10 cellular contexts compared by ENCODE assay signal in the genomic region with DNA sequence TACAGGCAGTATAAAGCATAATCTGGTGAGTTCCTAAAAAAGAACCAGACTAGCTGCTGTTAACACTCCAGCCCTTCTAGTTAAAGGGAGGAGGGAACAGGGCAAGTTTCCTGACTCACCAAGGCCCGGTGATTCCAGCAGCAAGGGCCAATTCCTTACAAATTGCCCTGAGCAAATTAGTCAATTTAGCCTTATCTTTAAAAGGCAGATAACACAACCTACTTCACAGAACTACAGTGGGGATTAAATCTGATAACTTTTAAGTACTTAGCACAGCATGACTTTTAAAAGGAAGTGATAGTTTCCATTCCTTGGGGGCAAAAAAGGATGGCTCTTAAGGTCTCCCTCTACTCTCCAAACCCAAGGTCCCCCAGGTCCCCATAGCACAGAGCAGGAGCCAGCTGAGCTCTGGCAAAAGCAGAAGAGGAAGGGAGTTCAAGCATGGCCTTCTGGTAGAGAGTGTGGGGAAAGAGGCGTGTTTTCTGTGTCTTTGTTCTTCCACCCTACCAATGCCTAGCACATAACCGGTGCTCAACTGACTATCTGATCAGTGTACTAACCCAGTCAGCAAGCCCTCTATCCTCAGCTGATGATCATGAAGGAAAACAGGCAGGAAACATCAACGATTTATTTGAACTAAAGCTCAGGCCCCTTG. TPM values are rescaled to one million over a fixed set of nuclear protein-coding genes. Genes with fewer than 3 reads are reported as not detected.
DNase-seq lines count a peak whose midpoint lies in the region; ATAC-seq and TF ChIP-seq lines count a peak whose summit lies in the region.
"Had no signal": no experiment of that assay in that cellular context is flagged by ENCODE, and none has a peak within 500 bp of the region (broad histone marks: within the 10 kb centered on the region; RNA-seq: fewer than 3 reads in every experiment).

No MANE protein-coding gene starts in this region.

- DNase-seq in SIG-M5 treated with dmso at 0.1 percent for 504 hours (lab: John Stamatoyannopoulos, UW; ENCODE audit: unreplicated experiment), result peak; percentile 78
- DNase-seq in SIG-M5 (lab: John Stamatoyannopoulos, UW), result no peak
- no peak for DNase-seq in activated T-helper 2 cell treated with anti-CD3 and anti-CD28 coated beads, Interferon-gamma antibody, Interleukin-2, Interleukin-4, amounts not matched to agents 10 μg/mL and 5 μg/mL and 100 μg/mL, durations not matched to agents 14 hours and 24 hours and 36 hours (ENCODE audit: low spot score)
- DNase-seq in renal cortical epithelial cell (ENCODE audit: low read depth), result peak; percentile 42
- no peak for DNase-seq in superior temporal gyrus (ENCODE audit: extremely low spot score)
- DNase-seq in central memory CD4-positive, alpha-beta T cell, result no peak
- DNase-seq in CD14-positive monocyte (ENCODE audit: low spot score), result no peak
- DNase-seq: KG1 had no signal

- peaks cover 61% of the 10 kb centered on the region for H3K4me1 Mint-ChIP-seq in activated T-helper 2 cell treated with anti-CD3 and anti-CD28 coated beads, Interferon-gamma antibody, Interleukin-2, Interleukin-4, amounts not matched to agents 10 μg/mL and 5 μg/mL and 100 μg/mL, durations not matched to agents 14 hours and 24 hours and 36 hours (ENCODE audit: low read depth)
- H3K4me1 Mint-ChIP-seq in CD14-positive monocyte, result peaks cover 36% of the 10 kb centered on the region

- peaks cover 44% of the 10 kb centered on the region for H3K36me3 Mint-ChIP-seq in activated T-helper 2 cell treated with anti-CD3 and anti-CD28 coated beads, Interferon-gamma antibody, Interleukin-2, Interleukin-4, amounts not matched to agents 10 μg/mL and 5 μg/mL and 100 μg/mL, durations not matched to agents 14 hours and 24 hours and 36 hours (ENCODE audit: low read depth)
- H3K36me3 Mint-ChIP-seq in CD14-positive monocyte, result peaks cover 8 to 10% of the 10 kb centered on the region in 2 donors

- peak; percentile 14 for ATAC-seq in HG03565 (IDR thresholded peaks at IDR 0.05; ENCODE audit: unreplicated experiment)
- ATAC-seq: A549 had no signal

- H3K9me3 Mint-ChIP-seq in activated T-helper 2 cell treated with anti-CD3 and anti-CD28 coated beads, Interferon-gamma antibody, Interleukin-2, Interleukin-4, amounts not matched to agents 10 μg/mL and 5 μg/mL and 100 μg/mL, durations not matched to agents 14 hours and 24 hours and 36 hours, result peaks cover 3% of the 10 kb centered on the region
- peaks cover 0 to 8% (median 0%) of the 10 kb centered on the region in 7 donors for H3K9me3 Mint-ChIP-seq in CD14-positive monocyte

- intact Hi-C loops in activated T-helper 2 cell treated with anti-CD3 and anti-CD28 coated beads, Interferon-gamma antibody, Interleukin-2, Interleukin-4, amounts not matched to agents 10 μg/mL and 5 μg/mL and 100 μg/mL, durations not matched to agents 14 hours and 24 hours and 36 hours (cut with micrococcal nuclease), result loop anchor here (10.0 kb wide), 3 partner anchors 233 to 943 kb away; no protein-coding TSS in a partner anchor
- intact Hi-C loops in CD14-positive monocyte (cut with micrococcal nuclease), result no loop called here

- peaks cover under 1% of the 10 kb centered on the region for H3K27me3 Mint-ChIP-seq in activated T-helper 2 cell treated with anti-CD3 and anti-CD28 coated beads, Interferon-gamma antibody, Interleukin-2, Interleukin-4, amounts not matched to agents 10 μg/mL and 5 μg/mL and 100 μg/mL, durations not matched to agents 14 hours and 24 hours and 36 hours (ENCODE audit: low read depth)
- peaks cover 0 to 4% (median 3%) of the 10 kb centered on the region in 3 donors for H3K27me3 Mint-ChIP-seq in CD14-positive monocyte (ENCODE audit: low read depth in 3 of 3)

- no peak for TF ChIP-seq CTCF in CD14-positive monocyte (IDR thresholded peaks at IDR 0.05)

- H3K4me3 Mint-ChIP-seq in activated T-helper 2 cell treated with anti-CD3 and anti-CD28 coated beads, Interferon-gamma antibody, Interleukin-2, Interleukin-4, amounts not matched to agents 10 μg/mL and 5 μg/mL and 100 μg/mL, durations not matched to agents 14 hours and 24 hours and 36 hours (ENCODE audit: low read depth), result peak overlapping the region; percentile 44
- H3K4me3 Mint-ChIP-seq in CD14-positive monocyte, result no peak overlapping the region

- no peak overlapping the region for H3K27ac Mint-ChIP-seq in activated T-helper 2 cell treated with anti-CD3 and anti-CD28 coated beads, Interferon-gamma antibody, Interleukin-2, Interleukin-4, amounts not matched to agents 10 μg/mL and 5 μg/mL and 100 μg/mL, durations not matched to agents 14 hours and 24 hours and 36 hours
- H3K27ac Mint-ChIP-seq in CD14-positive monocyte, result peak overlapping the region in 2 of 7 donors; percentile 50 to 78

RNA-seq across cellular contexts. Expression of a gene that starts 4.0 kb away (rescaled TPM):
- total RNA-seq in activated T-helper 2 cell treated with anti-CD3 and anti-CD28 coated beads, Interferon-gamma antibody, Interleukin-2, Interleukin-4, amounts not matched to agents 10 μg/mL and 5 μg/mL and 100 μg/mL, durations not matched to agents 14 hours and 24 hours and 36 hours, result 81.5 and 82.9 TPM in 2 replicates
- total RNA-seq in renal cortical epithelial cell, result 18.1 and 42.7 TPM in 2 replicates
- polyA plus RNA-seq in CD14-positive monocyte, result 1 to 10 TPM; 2.5 to 3.1 TPM

Comparison
In these comparisons a context has a peak if more than half of its experiments do, and no peak if none do; other contexts are left out.
1. DNase-seq: peak in SIG-M5 treated with dmso at 0.1 percent for 504 hours (single experiment) and renal cortical epithelial cell (single experiment); none in SIG-M5 (single experiment), activated T-helper 2 cell treated with anti-CD3 and anti-CD28 coated beads, Interferon-gamma antibody, Interleukin-2, Interleukin-4, amounts not matched to agents 10 μg/mL and 5 μg/mL and 100 μg/mL, durations not matched to agents 14 hours and 24 hours and 36 hours (single experiment), superior temporal gyrus (single experiment), central memory CD4-positive, alpha-beta T cell (single experiment) and CD14-positive monocyte (single experiment).